ENCODE assay signal across 23 cellular contexts in genomic region chr1:101316276-101316675, GRCh38.
DNase-seq lines count a peak whose midpoint lies in the region; ATAC-seq lines count a peak whose summit lies in the region.
"Had no signal": no experiment of that assay in that cellular context is flagged by ENCODE, and none has a peak within 500 bp of the region (broad histone marks: within the 10 kb centered on the region; RNA-seq: fewer than 3 reads in every experiment).

No MANE protein-coding gene starts in this region.

- no peak overlapping the region for H3K4me3 ChIP-seq in neuronal stem cell (ENCODE audit: low read length in 2 of 2)
- H3K4me3 ChIP-seq: adrenal gland, body of pancreas, left ventricle myocardium inferior, thyroid gland had no signal

- H2AFZ ChIP-seq in neuronal stem cell (ENCODE audit: low read length), result no peak overlapping the region

- no peaks in the 10 kb centered on the region for H3K36me3 ChIP-seq in neuronal stem cell (replicated peaks in 1 of 2; ENCODE audit: control insufficient read depth in 2 of 2, insufficient read depth in 2 of 2, low read length in 2 of 2)
- H3K36me3 ChIP-seq: adrenal gland, left ventricle myocardium inferior, thyroid gland had no signal

- no peak overlapping the region for H3K14ac ChIP-seq in neuronal stem cell (ENCODE audit: low read length)

- no peak overlapping the region for H2BK5ac ChIP-seq in neuronal stem cell (ENCODE audit: low read length)

- ATAC-seq in HG02571 (IDR thresholded peaks at IDR 0.05; ENCODE audit: unreplicated experiment) (no peak), HG02588 (IDR thresholded peaks at IDR 0.05; ENCODE audit: unreplicated experiment) (no peak)
- ATAC-seq: body of pancreas; stimulated activated naive CD8-positive, alpha-beta T cell treated with anti-CD3 and anti-CD28 coated beads, Interleukin-15, amount 100 ng/mL, for 72 hours had no signal

- H2BK15ac ChIP-seq in neuronal stem cell (ENCODE audit: low read length), result no peak overlapping the region

- no peak overlapping the region for H2BK12ac ChIP-seq in neuronal stem cell (ENCODE audit: low read length)

- H3K9ac ChIP-seq in neuronal stem cell (ENCODE audit: low read depth, low read length, poor library complexity), result no peak overlapping the region

- no peak overlapping the region for H3K18ac ChIP-seq in neuronal stem cell (ENCODE audit: low read length)

- H4K91ac ChIP-seq in neuronal stem cell (ENCODE audit: low read depth, low read length, poor library complexity), result no peak overlapping the region

- H3K4ac ChIP-seq in neuronal stem cell (ENCODE audit: low read length), result no peak overlapping the region

- H3K4me1 ChIP-seq in neuronal stem cell (ENCODE audit: control insufficient read depth in 2 of 2, insufficient read depth in 1 of 2, low read depth in 1 of 2, low read length in 2 of 2), result peaks cover 8 to 16% of the 10 kb centered on the region in 2 donors
- H3K4me1 ChIP-seq: adrenal gland, body of pancreas, left ventricle myocardium inferior, thyroid gland had no signal

- no peak overlapping the region for H4K8ac ChIP-seq in neuronal stem cell (ENCODE audit: low read depth, low read length)

- no peak overlapping the region for H3K27ac ChIP-seq in neuronal stem cell (replicated peaks; ENCODE audit: low read length)
- H3K27ac ChIP-seq: adrenal gland, body of pancreas, left ventricle myocardium inferior, thyroid gland had no signal

- no peak overlapping the region for H3K4me2 ChIP-seq in neuronal stem cell (ENCODE audit: insufficient read depth, low read length, poor library complexity, severe bottlenecking)

- DNase-seq in DMS79 treated with DMSO at 0.1 percent for 48 hours (lab: John Stamatoyannopoulos, UW) (peak; percentile 64), DMS79 (lab: John Stamatoyannopoulos, UW) (no peak), NCI-H1930 (lab: John Stamatoyannopoulos, UW) (peak; percentile 47 to 65), NCI-H69 (lab: John Stamatoyannopoulos, UW) (peak; percentile 95), neuronal stem cell (ENCODE audit: low spot score) (peak; percentile 42), GM19240 (ENCODE audit: insufficient read length, low spot score) (no peak)
- DNase-seq: 8988T; activated CD4-positive, alpha-beta T cell treated with anti-CD3 and anti-CD28 coated beads, Interleukin-2, amount 50 U/mL, for 4 hours; activated naive CD4-positive, alpha-beta T cell treated with anti-CD3 and anti-CD28 coated beads for 36 hours; adrenal gland; body of pancreas; effector CD8-positive, alpha-beta T cell; glutamatergic neuron; left ventricle myocardium inferior; mesendoderm; NCI-H187; NCI-H526 treated with DMSO at 0.1 percent for 48 hours; small intestine; stimulated activated CD8-positive, alpha-beta memory T cell treated with anti-CD3 and anti-CD28 coated beads, Interleukin-4, amount 100 ng/mL, for 48 hours; stimulated activated naive CD8-positive, alpha-beta T cell treated with anti-CD3 and anti-CD28 coated beads, Interleukin-15, amount 100 ng/mL, for 72 hours; thyroid gland had no signal

- no CpG with 5 or more reads among the region's 6 CpGs for WGBS in neuronal stem cell (ENCODE audit: extremely low coverage in 2 of 2, insufficient read length in 2 of 2, insufficient replicate concordance in 1 of 2), 2 donors

- H3K23ac ChIP-seq in neuronal stem cell (ENCODE audit: low read depth, low read length, poor library complexity), result no peak overlapping the region

- H3K79me1 ChIP-seq in neuronal stem cell (ENCODE audit: low read depth, low read length), result no peaks in the 10 kb centered on the region

- H2AK5ac ChIP-seq in neuronal stem cell (ENCODE audit: low read depth, low read length), result no peak overlapping the region

- H3K9me3 ChIP-seq in neuronal stem cell (replicated peaks in 1 of 2; ENCODE audit: control insufficient read depth in 2 of 2, insufficient read depth in 1 of 2, low read depth in 1 of 2, low read length in 2 of 2), result no peaks in the 10 kb centered on the region
- H3K9me3 ChIP-seq: adrenal gland, body of pancreas, left ventricle myocardium inferior, thyroid gland had no signal

- H3K27me3 ChIP-seq in neuronal stem cell (ENCODE audit: control insufficient read depth in 3 of 3, insufficient read depth in 3 of 3, low read depth in 1 of 3, low read length in 3 of 3), result no peaks in the 10 kb centered on the region
- H3K27me3 ChIP-seq: thyroid gland had no signal

- H2BK120ac ChIP-seq in neuronal stem cell (ENCODE audit: low read depth, low read length), result no peak overlapping the region

Comparison
In these comparisons a context has a peak if more than half of its experiments do, and no peak if none do; other contexts are left out.
1. DNase-seq: peak in DMS79 treated with DMSO at 0.1 percent for 48 hours (single experiment), NCI-H1930 (2 of 2), NCI-H69 (single experiment) and neuronal stem cell (single experiment); none in DMS79 (single experiment) and GM19240 (single experiment).